In genomic region chr9:98404157-98404695, GRCh38 we compare ENCODE assay signal across 18 cellular contexts.
DNase-seq lines count a peak whose midpoint lies in the region; ATAC-seq and TF ChIP-seq lines count a peak whose summit lies in the region.
"Had no signal": no experiment of that assay in that cellular context is flagged by ENCODE, and none has a peak within 500 bp of the region (broad histone marks: within the 10 kb centered on the region; RNA-seq: fewer than 3 reads in every experiment).

No MANE protein-coding gene starts in this region.

- peaks cover 2% of the 10 kb centered on the region for H3K27me3 Mint-ChIP-seq in activated naive CD8-positive, alpha-beta T cell treated with anti-CD3 and anti-CD28 coated beads, Interleukin-2, amount 10 ng/mL, durations not matched to agents 7 days and 5 days
- H3K27me3 Mint-ChIP-seq in activated naive CD8-positive, alpha-beta T cell treated with anti-CD3 and anti-CD28 coated beads, Interleukin-2, amount 50 U/mL, for 24 hours: peaks cover 5% of the 10 kb centered on the region

- H3K4me1 ChIP-seq in upper lobe of right lung: no peaks in the 10 kb centered on the region
- H3K4me1 ChIP-seq: Caco-2 had no signal

- H3K4me3 Mint-ChIP-seq in activated naive CD8-positive, alpha-beta T cell treated with anti-CD3 and anti-CD28 coated beads, Interleukin-2, amount 10 ng/mL, durations not matched to agents 7 days and 5 days: no peak overlapping the region
- H3K4me3 Mint-ChIP-seq in activated naive CD8-positive, alpha-beta T cell treated with anti-CD3 and anti-CD28 coated beads, Interleukin-2, amount 50 U/mL, for 24 hours: no peak overlapping the region
- H3K4me3 Mint-ChIP-seq: B cell; CD4-positive, CD25-positive, alpha-beta regulatory T cell; CD8-positive, alpha-beta T cell had no signal

- no peaks in the 10 kb centered on the region for H3K27me3 ChIP-seq in upper lobe of right lung

- POLR2A ChIA-PET in activated naive CD8-positive, alpha-beta T cell treated with anti-CD3 and anti-CD28 coated beads, Interleukin-2, amount 10 ng/mL, durations not matched to agents 7 days and 5 days (lab: Charles Lee): no interaction called here

- H3K27ac ChIP-seq in upper lobe of right lung: no peak overlapping the region
- H3K27ac ChIP-seq: 22Rv1, BLaER1, C4-2B, GM23248 had no signal

- no peaks in the 10 kb centered on the region for H3K4me1 Mint-ChIP-seq in activated naive CD8-positive, alpha-beta T cell treated with anti-CD3 and anti-CD28 coated beads, Interleukin-2, amount 10 ng/mL, durations not matched to agents 7 days and 5 days
- no peaks in the 10 kb centered on the region for H3K4me1 Mint-ChIP-seq in activated naive CD8-positive, alpha-beta T cell treated with anti-CD3 and anti-CD28 coated beads, Interleukin-2, amount 50 U/mL, for 24 hours
- H3K4me1 Mint-ChIP-seq: CD4-positive, CD25-positive, alpha-beta regulatory T cell had no signal

- no peaks in the 10 kb centered on the region for H3K36me3 ChIP-seq in upper lobe of right lung
- H3K36me3 ChIP-seq: BLaER1 had no signal

- TF ChIP-seq CTCF in upper lobe of right lung (IDR thresholded peaks at IDR 0.05): no peak

- no peaks in the 10 kb centered on the region for H3K36me3 Mint-ChIP-seq in activated naive CD8-positive, alpha-beta T cell treated with anti-CD3 and anti-CD28 coated beads, Interleukin-2, amount 10 ng/mL, durations not matched to agents 7 days and 5 days
- no peaks in the 10 kb centered on the region for H3K36me3 Mint-ChIP-seq in activated naive CD8-positive, alpha-beta T cell treated with anti-CD3 and anti-CD28 coated beads, Interleukin-2, amount 50 U/mL, for 24 hours (ENCODE audit: low read depth)
- H3K36me3 Mint-ChIP-seq: CD4-positive, CD25-positive, alpha-beta regulatory T cell; CD8-positive, alpha-beta T cell had no signal

- DNase-seq in NCI-H1436 (lab: John Stamatoyannopoulos, UW): peak; percentile 10
- DNase-seq in NCI-H1436 treated with DMSO at 0.1 percent for 48 hours (lab: John Stamatoyannopoulos, UW): no peak
- no peak for DNase-seq in activated naive CD8-positive, alpha-beta T cell treated with anti-CD3 and anti-CD28 coated beads, Interleukin-2, amount 10 ng/mL, durations not matched to agents 7 days and 5 days
- no peak for DNase-seq in activated naive CD8-positive, alpha-beta T cell treated with anti-CD3 and anti-CD28 coated beads, Interleukin-2, amount 50 U/mL, for 24 hours
- peak; percentile 1 for DNase-seq in upper lobe of right lung
- no peak for DNase-seq in NCI-H345 treated with DMSO at 0.1 percent for 48 hours (lab: John Stamatoyannopoulos, UW; ENCODE audit: unreplicated experiment)
- DNase-seq: Caco-2; CD4-positive, CD25-positive, alpha-beta regulatory T cell; CD8-positive, alpha-beta T cell; DMS153; DND-41; GM23248; H7; HCEC 1CT had no signal

- peak overlapping the region; percentile 39 for H3K27ac Mint-ChIP-seq in activated naive CD8-positive, alpha-beta T cell treated with anti-CD3 and anti-CD28 coated beads, Interleukin-2, amount 10 ng/mL, durations not matched to agents 7 days and 5 days
- no peak overlapping the region for H3K27ac Mint-ChIP-seq in activated naive CD8-positive, alpha-beta T cell treated with anti-CD3 and anti-CD28 coated beads, Interleukin-2, amount 50 U/mL, for 24 hours
- H3K27ac Mint-ChIP-seq: B cell; CD4-positive, CD25-positive, alpha-beta regulatory T cell; CD8-positive, alpha-beta T cell had no signal

- no peak for ATAC-seq in activated naive CD8-positive, alpha-beta T cell treated with anti-CD3 and anti-CD28 coated beads, Interleukin-2, amount 10 ng/mL, durations not matched to agents 7 days and 5 days (ENCODE audit: low read depth)
- no peak for ATAC-seq in activated naive CD8-positive, alpha-beta T cell treated with anti-CD3 and anti-CD28 coated beads, Interleukin-2, amount 50 U/mL, for 24 hours
- ATAC-seq in upper lobe of right lung: no peak
- ATAC-seq: CD8-positive, alpha-beta T cell had no signal

- no peak overlapping the region for H3K4me3 ChIP-seq in upper lobe of right lung
- H3K4me3 ChIP-seq: BLaER1, GM23248 had no signal

- H3K9me3 Mint-ChIP-seq in activated naive CD8-positive, alpha-beta T cell treated with anti-CD3 and anti-CD28 coated beads, Interleukin-2, amount 10 ng/mL, durations not matched to agents 7 days and 5 days: no peaks in the 10 kb centered on the region
- H3K9me3 Mint-ChIP-seq in activated naive CD8-positive, alpha-beta T cell treated with anti-CD3 and anti-CD28 coated beads, Interleukin-2, amount 50 U/mL, for 24 hours: no peaks in the 10 kb centered on the region
- H3K9me3 Mint-ChIP-seq: CD8-positive, alpha-beta T cell had no signal

- intact Hi-C loops in upper lobe of right lung (cut with DNase I): no loop called here

- H3K9me3 ChIP-seq in upper lobe of right lung: no peaks in the 10 kb centered on the region
- H3K9me3 ChIP-seq: BLaER1, Caco-2 had no signal

Comparison
In these comparisons a context has a peak if more than half of its experiments do, and no peak if none do; other contexts are left out.
1. DNase-seq: peak in NCI-H1436 (single experiment) and upper lobe of right lung (single experiment); none in NCI-H1436 treated with DMSO at 0.1 percent for 48 hours (single experiment), activated naive CD8-positive, alpha-beta T cell treated with anti-CD3 and anti-CD28 coated beads, Interleukin-2, amount 10 ng/mL, durations not matched to agents 7 days and 5 days (single experiment), activated naive CD8-positive, alpha-beta T cell treated with anti-CD3 and anti-CD28 coated beads, Interleukin-2, amount 50 U/mL, for 24 hours (single experiment) and NCI-H345 treated with DMSO at 0.1 percent for 48 hours (single experiment).